In the genomic region with DNA sequence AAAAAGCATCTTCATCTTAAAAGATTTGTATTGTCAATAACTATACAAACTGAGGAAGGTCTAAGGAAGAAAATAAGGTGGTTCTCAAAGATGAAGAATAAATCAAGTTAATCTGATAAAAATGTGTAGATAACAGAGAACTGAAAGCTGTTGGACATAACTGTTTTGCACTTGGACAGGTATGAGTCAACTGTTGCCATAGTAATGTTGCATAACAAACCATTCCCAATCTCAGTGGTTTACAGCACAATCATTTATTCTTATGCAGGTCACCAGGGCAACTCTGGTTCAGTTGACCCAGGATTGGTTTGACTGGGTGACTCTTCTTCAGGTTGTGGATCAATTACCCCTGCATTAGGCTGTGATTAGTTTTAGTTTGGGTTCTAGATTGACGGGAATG, we compare ENCODE assay signal across 12 cellular contexts.
DNase-seq lines count a peak whose midpoint lies in the region; ATAC-seq, FAIRE-seq and TF ChIP-seq lines count a peak whose summit lies in the region.
"Had no signal": no experiment of that assay in that cellular context is flagged by ENCODE, and none has a peak within 500 bp of the region (broad histone marks: within the 10 kb centered on the region; RNA-seq: fewer than 3 reads in every experiment).

No MANE protein-coding gene starts in this region.

- intact Hi-C loops in PC-3 (cut with micrococcal nuclease) (no loop called here), lower lobe of right lung (cut with DNase I) (no loop called here)

- TF ChIP-seq POLR2A in H54 (IDR thresholded peaks at IDR 0.05; ENCODE audit: low read depth, low read length), result no peak

- H3K4me2 ChIP-seq in PC-3 (ENCODE audit: low read length) (no peak overlapping the region), fibroblast of lung (ENCODE audit: extremely low read depth, insufficient read depth, low read length) (no peak overlapping the region)

- no TSS peak for BruUV-seq in PC-3 (replicated peaks; lab: Mats Ljungman, UMichigan)

- no peaks in the 10 kb centered on the region for H3K79me2 ChIP-seq in ACC112 (ENCODE audit: control insufficient read depth, insufficient read depth, low read length, unreplicated experiment)
- H3K79me2 ChIP-seq in PC-3 (ENCODE audit: low read length), result no peaks in the 10 kb centered on the region
- no peaks in the 10 kb centered on the region for H3K79me2 ChIP-seq in fibroblast of lung (ENCODE audit: control insufficient read depth, insufficient read depth, low read length)

- H3F3A ChIP-seq in PC-3 (ENCODE audit: low read length, unreplicated experiment), result no peaks in the 10 kb centered on the region

- peaks cover 11% of the 10 kb centered on the region for H3K4me1 ChIP-seq in ACC112 (ENCODE audit: control insufficient read depth, insufficient read depth, low read length, unreplicated experiment)
- peaks cover 8% of the 10 kb centered on the region; the same call in 1 of the 2 replicates for H3K4me1 ChIP-seq in PC-3 (ENCODE audit: insufficient read depth, low read length)
- no peaks in the 10 kb centered on the region for H3K4me1 ChIP-seq in fibroblast of lung (ENCODE audit: control insufficient read depth, extremely low read depth, insufficient read depth, low read length)
- no peaks in the 10 kb centered on the region for H3K4me1 ChIP-seq in lower lobe of right lung

- H3K27me3 ChIP-seq in ACC112 (ENCODE audit: insufficient read depth, low read length) (no peaks in the 10 kb centered on the region), PC-3 (ENCODE audit: low read length) (no peaks in the 10 kb centered on the region), fibroblast of lung (ENCODE audit: control insufficient read depth, insufficient read depth, low read length) (no peaks in the 10 kb centered on the region), lower lobe of right lung (ENCODE audit: low read depth) (no peaks in the 10 kb centered on the region)

- H2AFZ ChIP-seq in ACC112 (ENCODE audit: low read length, unreplicated experiment) (peak overlapping the region; percentile 20), PC-3 (ENCODE audit: low read length) (no peak overlapping the region), fibroblast of lung (ENCODE audit: low read length) (no peak overlapping the region)

- H3K27ac ChIP-seq in ACC112 (ENCODE audit: low read depth, low read length) (peak overlapping the region; percentile 68), PC-3 (ENCODE audit: low read length) (no peak overlapping the region), fibroblast of lung (ENCODE audit: insufficient read depth, low read length) (no peak overlapping the region), lower lobe of right lung (no peak overlapping the region)
- H3K27ac ChIP-seq: VCaP had no signal

- H3K9ac ChIP-seq in PC-3 (ENCODE audit: low read length), result no peak overlapping the region
- H3K9ac ChIP-seq in fibroblast of lung (ENCODE audit: insufficient read depth, low read length), result no peak overlapping the region

- peak; percentile 54 for ATAC-seq in PC-3
- ATAC-seq in GM19035 (IDR thresholded peaks at IDR 0.05; ENCODE audit: unreplicated experiment), result no peak
- no peak for ATAC-seq in lower lobe of right lung
- ATAC-seq: activated T-cell treated with anti-CD3 and anti-CD28 coated beads, Interleukin-2, amount 50 U/mL, for 72 hours had no signal

- H3K4me3 ChIP-seq in ACC112 (ENCODE audit: low read depth, low read length) (no peak overlapping the region), PC-3 (ENCODE audit: low read length) (no peak overlapping the region), fibroblast of lung (replicated peaks in 1 of 4; ENCODE audit: control extremely low read depth in 1 of 4, insufficient read depth in 1 of 4, low read depth in 3 of 4, low read length in 4 of 4) (no peak overlapping the region), lower lobe of right lung (no peak overlapping the region)

- no peaks in the 10 kb centered on the region for H3K9me2 ChIP-seq in PC-3 (replicated peaks; ENCODE audit: low read length)

- FAIRE-seq in H54 (lab: Jason Lieb, UNC), result peak; percentile 75

- no peaks in the 10 kb centered on the region for H3K36me3 ChIP-seq in ACC112 (ENCODE audit: insufficient read depth, low read length)
- H3K36me3 ChIP-seq in PC-3 (ENCODE audit: low read depth, low read length), result no peaks in the 10 kb centered on the region
- no peaks in the 10 kb centered on the region for H3K36me3 ChIP-seq in fibroblast of lung (ENCODE audit: control insufficient read depth, insufficient read depth, low read length)
- H3K36me3 ChIP-seq in lower lobe of right lung, result no peaks in the 10 kb centered on the region

- POLR2A ChIA-PET in PC-3 (lab: Charles Lee; ENCODE audit: unreplicated experiment), result no interaction called here
- POLR2A ChIA-PET in HEK293T (lab: Yijun Ruan, JAX), result no interaction called here

- H4K20me1 ChIP-seq in PC-3 (ENCODE audit: low read length) (no peaks in the 10 kb centered on the region), fibroblast of lung (ENCODE audit: control insufficient read depth, extremely low read depth, insufficient read depth, low read length) (no peaks in the 10 kb centered on the region)

- DNase-seq in H54 (ENCODE audit: insufficient read length, low spot score) (peak; percentile 7), PC-3 (peak; percentile 62), fibroblast of lung (ENCODE audit: low read depth in 2 of 2) (peak; percentile 52 to 66), HEK293T (ENCODE audit: extremely low spot score) (no peak), lower lobe of right lung (no peak)
- DNase-seq in activated CD4-positive, alpha-beta T cell treated with anti-CD3 and anti-CD28 coated beads for 1 hour, result no peak
- DNase-seq: activated T-cell treated with anti-CD3 and anti-CD28 coated beads, Interleukin-2, amount 50 U/mL, for 72 hours; NCI-H187 treated with DMSO at 0.1 percent for 48 hours; stimulated activated CD4-positive, alpha-beta T cell treated with anti-CD3 and anti-CD28 coated beads, Interleukin-4, amount 100 ng/mL, for 1 hour had no signal

- H3K9me3 ChIP-seq in PC-3 (ENCODE audit: low read length) (no peaks in the 10 kb centered on the region), fibroblast of lung (ENCODE audit: control insufficient read depth, insufficient read depth, low read depth, low read length) (no peaks in the 10 kb centered on the region), lower lobe of right lung (no peaks in the 10 kb centered on the region)

- CTCF ChIA-PET in PC-3 (lab: Charles Lee), result no interaction called here
- CTCF ChIA-PET in HEK293T (lab: Yijun Ruan, JAX), result no interaction called here

- TF ChIP-seq CTCF in PC-3 (conservative IDR thresholded peaks at IDR 0.05; ENCODE audit: low read depth, low read length), result no peak
- TF ChIP-seq CTCF in fibroblast of lung (conservative IDR thresholded peaks at IDR 0.05 in 1 of 2, IDR thresholded peaks at IDR 0.05 in 1 of 2; ENCODE audit: low read depth in 1 of 2, low read length in 2 of 2), result no peak
- no peak for TF ChIP-seq CTCF in lower lobe of right lung (IDR thresholded peaks at IDR 0.05)

TF ChIP-seq in HEK293T, 16 proteins besides CTCF, POLR2A, EP300 and RAD21:
- no peak for TF ChIP-seq BHLHE40 (IDR thresholded peaks at IDR 0.05; ENCODE audit: borderline replicate concordance)
- TF ChIP-seq ARNT (IDR thresholded peaks at IDR 0.05), result no peak
- TF ChIP-seq, protein P1, sequence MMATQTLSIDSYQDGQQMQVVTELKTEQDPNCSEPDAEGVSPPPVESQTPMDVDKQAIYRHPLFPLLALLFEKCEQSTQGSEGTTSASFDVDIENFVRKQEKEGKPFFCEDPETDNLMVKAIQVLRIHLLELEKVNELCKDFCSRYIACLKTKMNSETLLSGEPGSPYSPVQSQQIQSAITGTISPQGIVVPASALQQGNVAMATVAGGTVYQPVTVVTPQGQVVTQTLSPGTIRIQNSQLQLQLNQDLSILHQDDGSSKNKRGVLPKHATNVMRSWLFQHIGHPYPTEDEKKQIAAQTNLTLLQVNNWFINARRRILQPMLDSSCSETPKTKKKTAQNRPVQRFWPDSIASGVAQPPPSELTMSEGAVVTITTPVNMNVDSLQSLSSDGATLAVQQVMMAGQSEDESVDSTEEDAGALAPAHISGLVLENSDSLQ (IDR thresholded peaks at IDR 0.05), result no peak
- TF ChIP-seq ZNF384 (IDR thresholded peaks at IDR 0.05), result no peak
- TF ChIP-seq FOXM1 (IDR thresholded peaks at IDR 0.05; ENCODE audit: borderline replicate concordance), result no peak
- TF ChIP-seq L3MBTL2 (conservative IDR thresholded peaks at IDR 0.05), result no peak
- TF ChIP-seq FOXA1 (IDR thresholded peaks at IDR 0.05), result no peak
- TF ChIP-seq FOXK2 (IDR thresholded peaks at IDR 0.05), result no peak
- TF ChIP-seq HDGF (IDR thresholded peaks at IDR 0.05; ENCODE audit: borderline replicate concordance), result no peak
- no peak for TF ChIP-seq SP1 (IDR thresholded peaks at IDR 0.05)
- TF ChIP-seq SUZ12 (IDR thresholded peaks at IDR 0.05), result no peak
- TF ChIP-seq CTBP1 (IDR thresholded peaks at IDR 0.05; ENCODE audit: borderline replicate concordance), result no peak
- TF ChIP-seq TARDBP (IDR thresholded peaks at IDR 0.05), result no peak
- TF ChIP-seq NFRKB (IDR thresholded peaks at IDR 0.05), result no peak
- no peak for TF ChIP-seq ELF4 (IDR thresholded peaks at IDR 0.05)
- TF ChIP-seq LEF1 (IDR thresholded peaks at IDR 0.05; ENCODE audit: borderline replicate concordance), result no peak

Comparison
In these comparisons a context has a peak if more than half of its experiments do, and no peak if none do; other contexts are left out.
1. DNase-seq: peak in H54 (single experiment), PC-3 (single experiment) and fibroblast of lung (2 of 2); none in HEK293T (single experiment), activated CD4-positive, alpha-beta T cell treated with anti-CD3 and anti-CD28 coated beads for 1 hour (single experiment) and lower lobe of right lung (single experiment).